In the genomic region with DNA sequence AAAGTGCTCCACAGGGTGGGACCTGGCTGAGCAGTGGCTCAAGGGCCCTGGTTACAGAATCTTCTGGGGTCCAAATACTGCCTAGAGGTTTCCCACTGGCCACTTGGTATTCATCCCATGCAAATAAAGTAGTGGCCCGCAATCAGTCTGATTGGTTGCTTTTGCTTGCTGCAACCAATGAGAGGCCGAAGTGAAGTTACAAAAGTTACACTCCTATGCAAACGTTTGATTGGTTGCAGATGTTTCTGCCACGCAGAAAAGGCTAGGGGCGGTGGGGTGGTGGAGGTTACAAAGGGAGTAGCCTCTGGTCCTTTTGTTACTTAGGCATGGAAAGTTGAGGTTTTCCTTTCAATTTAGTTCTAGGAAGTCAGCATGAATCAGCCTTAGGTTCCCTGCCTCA, we compare ENCODE assay signal across 37 cellular contexts. TPM values are rescaled to one million over a fixed set of nuclear protein-coding genes. Genes with fewer than 3 reads are reported as not detected.
DNase-seq lines count a peak whose midpoint lies in the region; FAIRE-seq and TF ChIP-seq lines count a peak whose summit lies in the region.
"Had no signal": no experiment of that assay in that cellular context is flagged by ENCODE, and none has a peak within 500 bp of the region (broad histone marks: within the 10 kb centered on the region; RNA-seq: fewer than 3 reads in every experiment).

No MANE protein-coding gene starts in this region.

- FAIRE-seq in astrocyte (lab: Jason Lieb, UNC), result no peak
- FAIRE-seq: D721Med, GM18507, keratinocyte, urothelium cell line had no signal

- no peak overlapping the region for H3K9ac ChIP-seq in astrocyte (ENCODE audit: low read length)

- H3K9me3 ChIP-seq in astrocyte (ENCODE audit: insufficient read depth, low read depth, low read length), result no peaks in the 10 kb centered on the region
- H3K9me3 ChIP-seq: adrenal gland, HAP-1, psoas muscle, SJCRH30 had no signal

- H3K4me1 ChIP-seq in ACC112 (ENCODE audit: control insufficient read depth, insufficient read depth, low read length, unreplicated experiment) (peaks cover 15% of the 10 kb centered on the region), astrocyte (ENCODE audit: insufficient read depth, low read length) (peaks cover 5% of the 10 kb centered on the region)
- H3K4me1 ChIP-seq: HAP-1, SJCRH30 had no signal

- no peak overlapping the region for H3K27ac Mint-ChIP-seq in HFFc6
- H3K27ac Mint-ChIP-seq in astrocyte (ENCODE audit: unreplicated experiment), result no peak overlapping the region
- H3K27ac Mint-ChIP-seq: activated naive CD4-positive, alpha-beta T cell treated with anti-CD3 and anti-CD28 coated beads for 36 hours; activated T-helper 1 cell treated with anti-CD3 and anti-CD28 coated beads, Interleukin-12 subunit alpha, Interleukin-12 subunit beta, Interleukin-2, Interleukin-4 antibody, amounts not matched to agents 30 ng/mL and 10 ng/mL and 1 ng/mL, durations not matched to agents 14 hours and 24 hours and 36 hours; stimulated activated naive CD8-positive, alpha-beta T cell treated with anti-CD3 and anti-CD28 coated beads, Interleukin-15, amount 100 ng/mL, for 72 hours had no signal

- no peaks in the 10 kb centered on the region for H3K36me3 ChIP-seq in ACC112 (ENCODE audit: insufficient read depth, low read length)
- peaks cover 2% of the 10 kb centered on the region for H3K36me3 ChIP-seq in astrocyte (ENCODE audit: insufficient read depth, low read length)
- H3K36me3 ChIP-seq: brain microvascular endothelial cell, HAP-1, SJCRH30 had no signal

- H3K36me3 Mint-ChIP-seq in HFFc6 (ENCODE audit: low read depth) (no peaks in the 10 kb centered on the region; the same call in 1 of the 2 replicates), astrocyte (ENCODE audit: low read depth, unreplicated experiment) (no peaks in the 10 kb centered on the region)

- H3K27ac ChIP-seq in ACC112 (ENCODE audit: low read depth, low read length) (no peak overlapping the region), astrocyte (ENCODE audit: low read depth, low read length) (no peak overlapping the region)
- H3K27ac ChIP-seq: adrenal gland, brain microvascular endothelial cell, psoas muscle, SJCRH30 had no signal

- no peak overlapping the region for H3K4me2 ChIP-seq in astrocyte (ENCODE audit: low read length)

- peak overlapping the region; percentile 25 for H3K4me3 Mint-ChIP-seq in HFFc6
- peak overlapping the region; percentile 1 for H3K4me3 Mint-ChIP-seq in astrocyte (ENCODE audit: unreplicated experiment)
- H3K4me3 Mint-ChIP-seq: activated naive CD4-positive, alpha-beta T cell treated with anti-CD3 and anti-CD28 coated beads for 36 hours; activated T-helper 1 cell treated with anti-CD3 and anti-CD28 coated beads, Interleukin-12 subunit alpha, Interleukin-12 subunit beta, Interleukin-2, Interleukin-4 antibody, amounts not matched to agents 30 ng/mL and 10 ng/mL and 1 ng/mL, durations not matched to agents 14 hours and 24 hours and 36 hours; CD4-positive, alpha-beta memory T cell; naive thymus-derived CD4-positive, alpha-beta T cell; stimulated activated naive CD8-positive, alpha-beta T cell treated with anti-CD3 and anti-CD28 coated beads, Interleukin-15, amount 100 ng/mL, for 72 hours had no signal

- in situ Hi-C loops in KBM-7 (cut with MboI; ENCODE audit: low pct_unique_long_range_greater_than_20kb, low sequenced_read_pairs), result no loop called here

- H3K9me3 Mint-ChIP-seq in HFFc6 (no peaks in the 10 kb centered on the region), astrocyte (ENCODE audit: unreplicated experiment) (no peaks in the 10 kb centered on the region)
- H3K9me3 Mint-ChIP-seq: activated naive CD4-positive, alpha-beta T cell treated with anti-CD3 and anti-CD28 coated beads for 36 hours; activated T-helper 1 cell treated with anti-CD3 and anti-CD28 coated beads, Interleukin-12 subunit alpha, Interleukin-12 subunit beta, Interleukin-2, Interleukin-4 antibody, amounts not matched to agents 30 ng/mL and 10 ng/mL and 1 ng/mL, durations not matched to agents 14 hours and 24 hours and 36 hours; stimulated activated naive CD8-positive, alpha-beta T cell treated with anti-CD3 and anti-CD28 coated beads, Interleukin-15, amount 100 ng/mL, for 72 hours had no signal

- no peaks in the 10 kb centered on the region for H3K27me3 ChIP-seq in ACC112 (ENCODE audit: insufficient read depth, low read length)
- no peaks in the 10 kb centered on the region for H3K27me3 ChIP-seq in astrocyte (ENCODE audit: insufficient read depth, low read length)
- H3K27me3 ChIP-seq: adrenal gland, brain microvascular endothelial cell, SJCRH30 had no signal

- H3K79me2 ChIP-seq in ACC112 (ENCODE audit: control insufficient read depth, insufficient read depth, low read length, unreplicated experiment) (peaks cover 8% of the 10 kb centered on the region), astrocyte (ENCODE audit: insufficient read depth, low read length) (no peaks in the 10 kb centered on the region)

- H2AFZ ChIP-seq in ACC112 (ENCODE audit: low read length, unreplicated experiment) (peak overlapping the region; percentile 30), astrocyte (ENCODE audit: low read depth, low read length) (no peak overlapping the region)

- 0 out of 2 replicates have a peak, but pooled peaks cover 1% of the 10 kb centered on the region for H3K27me3 Mint-ChIP-seq in HFFc6 (ENCODE audit: insufficient read depth)
- peaks cover 5% of the 10 kb centered on the region for H3K27me3 Mint-ChIP-seq in astrocyte (ENCODE audit: low read depth, unreplicated experiment)

- H3K4me1 Mint-ChIP-seq in HFFc6 (ENCODE audit: low read depth) (peaks cover 30% of the 10 kb centered on the region), astrocyte (ENCODE audit: low read depth, unreplicated experiment) (peaks cover 5% of the 10 kb centered on the region)

- DNase-seq in HFFc6 (no peak), astrocyte (ENCODE audit: low read depth) (no peak), fibroblast of the aortic adventitia (ENCODE audit: low read depth) (peak; percentile 52), NCI-H1930 (lab: John Stamatoyannopoulos, UW) (no peak), KBM-7 (no peak)
- no peak for DNase-seq in activated naive CD4-positive, alpha-beta T cell (lab: John Stamatoyannopoulos, UW)
- no peak for DNase-seq in activated CD4-positive, alpha-beta T cell treated with anti-CD3 and anti-CD28 coated beads for 4 hours
- DNase-seq: 8988T; activated CD4-positive, alpha-beta T cell treated with anti-CD3 and anti-CD28 coated beads, Interleukin-2, amount 50 U/mL, for 4 hours; activated CD4-positive, CD25-positive, alpha-beta regulatory T cell; activated CD8-positive, alpha-beta memory T cell treated with anti-CD3 and anti-CD28 coated beads, Interleukin-2, amount 50 U/mL, for 4 hours; activated naive CD4-positive, alpha-beta T cell treated with anti-CD3 and anti-CD28 coated beads for 36 hours; adrenal gland; brain microvascular endothelial cell; CD4-positive, alpha-beta memory T cell; DND-41; head of caudate nucleus; Kasumi-1; naive thymus-derived CD4-positive, alpha-beta T cell; NCI-H1436 treated with DMSO at 0.1 percent for 48 hours; NCI-H2107; NCI-H446; NCI-H774; nucleus accumbens; psoas muscle; RPMI8226; SJCRH30; stimulated activated CD8-positive, alpha-beta memory T cell treated with anti-CD3 and anti-CD28 coated beads, Interleukin-4, amount 100 ng/mL, for 48 hours; stimulated activated naive CD8-positive, alpha-beta T cell treated with anti-CD3 and anti-CD28 coated beads, Interleukin-15, amount 100 ng/mL, for 72 hours; T-helper 1 cell had no signal

- H4K20me1 ChIP-seq in astrocyte (ENCODE audit: insufficient read depth, low read length), result no peaks in the 10 kb centered on the region

- H3K4me3 ChIP-seq in ACC112 (ENCODE audit: low read depth, low read length), result no peak overlapping the region
- H3K4me3 ChIP-seq in astrocyte (ENCODE audit: insufficient read depth, low read depth, low read length), result no peak overlapping the region
- H3K4me3 ChIP-seq in fibroblast of the aortic adventitia (ENCODE audit: low read depth, low read length), result no peak overlapping the region
- H3K4me3 ChIP-seq: adrenal gland, HAP-1, psoas muscle, SJCRH30 had no signal

- TF ChIP-seq CTCF in HFFc6 (IDR thresholded peaks at IDR 0.05) (no peak), astrocyte (IDR thresholded peaks at IDR 0.05; ENCODE audit: insufficient read depth, low read depth, low read length) (no peak), fibroblast of the aortic adventitia (IDR thresholded peaks at IDR 0.05; ENCODE audit: insufficient read depth, low read length) (no peak)

RNA-seq across cellular contexts. Expression of a gene that starts 3.6 kb away (rescaled TPM):
- total RNA-seq in HFFc6 (2021; fragmentation: NEBNext Ultra II Directional; extraction: Animal tissue kit (Norgen Biotek cat#: 25700)), result 1 to 10 TPM; 1.2 to 1.9 (median 1.4) TPM
- total RNA-seq in astrocyte (0.29 TPM in 1 of 2 replicates, not detected in the other), fibroblast of the aortic adventitia (ENCODE audit: low replicate concordance) (2.1 and 3.0 TPM in 2 replicates)
- total RNA-seq: SJCRH30 had no signal

RNA-seq across cellular contexts. Expression of a gene that starts 28.8 kb away (rescaled TPM):
- 10 to 100 TPM; 15.5 to 23.1 (median 21.2) TPM for total RNA-seq in HFFc6 (2021; fragmentation: NEBNext Ultra II Directional; extraction: Animal tissue kit (Norgen Biotek cat#: 25700))
- total RNA-seq in astrocyte (10.5 and 11.7 TPM in 2 replicates), fibroblast of the aortic adventitia (ENCODE audit: low replicate concordance) (5.2 and 22.4 TPM in 2 replicates)

RNA-seq across cellular contexts. Expression of a gene that starts 29.1 kb away (rescaled TPM):
- total RNA-seq in HFFc6 (2021; fragmentation: NEBNext Ultra II Directional; extraction: Animal tissue kit (Norgen Biotek cat#: 25700)), result 10 to 100 TPM; 17.4 to 20.9 (median 19.1) TPM
- 16.5 and 19.0 TPM in 2 replicates for total RNA-seq in astrocyte
- 8.8 and 25.4 TPM in 2 replicates for total RNA-seq in fibroblast of the aortic adventitia (ENCODE audit: low replicate concordance)
